In genomic region chr2:101342625-101343008, GRCh38 we compare ENCODE assay signal across 1 cellular context.
TF ChIP-seq lines count a peak whose summit lies in the region.

No MANE protein-coding gene starts in this region.

TF ChIP-seq in GM23338, 12 proteins besides CTCF, POLR2A, EP300 and RAD21 (continued from another document):
- TF ChIP-seq ZNF462 (CRISPR knock-in tag; IDR thresholded peaks at IDR 0.05) (no peak), REST (IDR thresholded peaks at IDR 0.05; ENCODE audit: unreplicated experiment) (no peak), POLR2AphosphoS5 (IDR thresholded peaks at IDR 0.05; ENCODE audit: low read depth) (no peak), CREB1 (CRISPR knock-in tag; IDR thresholded peaks at IDR 0.05; ENCODE audit: low read depth) (no peak), NANOG (IDR thresholded peaks at IDR 0.05; ENCODE audit: borderline replicate concordance) (no peak), STAT1 (IDR thresholded peaks at IDR 0.05; ENCODE audit: unreplicated experiment) (no peak), JUNB (IDR thresholded peaks at IDR 0.05; ENCODE audit: unreplicated experiment) (no peak)
